ENCODE assay signal across 28 cellular contexts in the genomic region with DNA sequence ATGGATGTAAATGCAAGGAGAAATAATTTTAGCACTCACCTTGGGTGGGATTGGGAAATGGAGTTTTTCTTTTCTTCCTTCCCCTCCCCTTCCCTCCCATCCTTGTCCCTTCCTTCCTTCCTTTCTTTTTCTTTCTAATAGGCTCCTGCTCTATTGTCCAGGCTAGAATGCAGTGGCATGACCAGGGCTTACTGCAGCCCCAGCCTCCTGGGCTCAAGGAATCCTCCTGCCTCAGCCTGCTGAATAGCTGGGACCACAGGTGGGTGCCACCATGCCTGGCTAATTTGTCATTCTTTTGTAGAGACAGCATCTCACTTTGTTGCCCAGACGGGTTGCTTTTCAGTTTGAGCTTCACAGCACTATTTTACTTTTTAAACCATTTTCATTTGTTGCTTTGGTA.
"Had no signal": no experiment of that assay in that cellular context is flagged by ENCODE, and none has a peak within 500 bp of the region (broad histone marks: within the 10 kb centered on the region; RNA-seq: fewer than 3 reads in every experiment).

No MANE protein-coding gene starts in this region.

- H3K27ac Mint-ChIP-seq: natural killer cell; nephron; progenitor cell of endocrine pancreas; stimulated activated effector memory CD8-positive, alpha-beta T cell treated with anti-CD3 and anti-CD28 coated beads, Interleukin-12 subunit alpha, Interleukin-12 subunit beta, amount 100 ng/mL, for 72 hours; stimulated activated naive B cell treated with anti-CD40 and anti-IgM and Interleukin-4, amounts not matched to agents 10 μg/mL and 1 μg/mL and 100 μg/mL, for 72 hours; stimulated activated naive CD8-positive, alpha-beta T cell treated with anti-CD3 and anti-CD28 coated beads, Interleukin-15, Interleukin-2, amounts not matched to agents 100 ng/mL and 50 ng/mL, for 24 hours had no signal

- FAIRE-seq: small intestine, urothelium cell line had no signal

- H3K9me3 Mint-ChIP-seq: natural killer cell; nephron; stimulated activated effector memory CD8-positive, alpha-beta T cell treated with anti-CD3 and anti-CD28 coated beads, Interleukin-12 subunit alpha, Interleukin-12 subunit beta, amount 100 ng/mL, for 72 hours; stimulated activated naive B cell treated with anti-CD40 and anti-IgM and Interleukin-4, amounts not matched to agents 10 μg/mL and 1 μg/mL and 100 μg/mL, for 72 hours; stimulated activated naive CD8-positive, alpha-beta T cell treated with anti-CD3 and anti-CD28 coated beads, Interleukin-15, Interleukin-2, amounts not matched to agents 100 ng/mL and 50 ng/mL, for 24 hours had no signal

- H3K36me3 Mint-ChIP-seq: natural killer cell; stimulated activated effector memory CD8-positive, alpha-beta T cell treated with anti-CD3 and anti-CD28 coated beads, Interleukin-12 subunit alpha, Interleukin-12 subunit beta, amount 100 ng/mL, for 72 hours; stimulated activated naive B cell treated with anti-CD40 and anti-IgM and Interleukin-4, amounts not matched to agents 10 μg/mL and 1 μg/mL and 100 μg/mL, for 72 hours had no signal

- DNase-seq: natural killer cell; occipital lobe; ovary; posterior cingulate gyrus; psoas muscle; right cardiac atrium; right lobe of liver; sigmoid colon; small intestine; stimulated activated CD4-positive, alpha-beta T cell treated with anti-CD3 and anti-CD28 coated beads, Interleukin-15, amount 100 ng/mL, for 24 hours; stimulated activated CD4-positive, alpha-beta T cell treated with anti-CD3 and anti-CD28 coated beads, Interleukin-2, amount 100 ng/mL, for 24 hours; stimulated activated CD4-positive, alpha-beta T cell treated with anti-CD3 and anti-CD28 coated beads, Interleukin-2, amount 100 ng/mL, for 48 hours; stimulated activated CD4-positive, alpha-beta T cell treated with anti-CD3 and anti-CD28 coated beads, Interleukin-4, amount 100 ng/mL, for 24 hours; stimulated activated naive B cell treated with anti-CD40 and anti-IgM and Interleukin-4, amounts not matched to agents 10 μg/mL and 1 μg/mL and 100 μg/mL, for 72 hours; stimulated activated naive CD4-positive, alpha-beta T cell treated with Interleukin-2 at 50 U/mL for 16 hours; stomach; thyroid gland; trophoblast cell; upper lobe of left lung had no signal

- H3K27me3 Mint-ChIP-seq: progenitor cell of endocrine pancreas; stimulated activated naive CD8-positive, alpha-beta T cell treated with anti-CD3 and anti-CD28 coated beads, Interleukin-15, Interleukin-2, amounts not matched to agents 100 ng/mL and 50 ng/mL, for 24 hours had no signal

- H3K36me3 ChIP-seq: ovary, right lobe of liver, sigmoid colon, stomach, thoracic aorta, thyroid gland, tibial nerve, upper lobe of left lung, vagina had no signal

- H3K4me3 Mint-ChIP-seq: natural killer cell; nephron; stimulated activated effector memory CD8-positive, alpha-beta T cell treated with anti-CD3 and anti-CD28 coated beads, Interleukin-12 subunit alpha, Interleukin-12 subunit beta, amount 100 ng/mL, for 72 hours; stimulated activated naive B cell treated with anti-CD40 and anti-IgM and Interleukin-4, amounts not matched to agents 10 μg/mL and 1 μg/mL and 100 μg/mL, for 72 hours; stimulated activated naive CD8-positive, alpha-beta T cell treated with anti-CD3 and anti-CD28 coated beads, Interleukin-15, Interleukin-2, amounts not matched to agents 100 ng/mL and 50 ng/mL, for 24 hours had no signal

- H3K9me3 ChIP-seq: ovary, psoas muscle, right lobe of liver, sigmoid colon, stomach, thoracic aorta, thyroid gland, tibial nerve, upper lobe of left lung, vagina had no signal

- H3K4me1 ChIP-seq: parathyroid adenoma, psoas muscle, right lobe of liver, sigmoid colon, thyroid gland, tibial nerve, upper lobe of left lung, vagina had no signal

- H3K27me3 ChIP-seq: ovary, right lobe of liver, sigmoid colon, stomach, thyroid gland, tibial nerve, upper lobe of left lung, vagina had no signal

- ATAC-seq: natural killer cell; psoas muscle; right cardiac atrium; right lobe of liver; stimulated activated effector memory CD8-positive, alpha-beta T cell treated with anti-CD3 and anti-CD28 coated beads, Interleukin-12 subunit alpha, Interleukin-12 subunit beta, amount 100 ng/mL, for 72 hours; stimulated activated naive B cell treated with anti-CD40 and anti-IgM and Interleukin-4, amounts not matched to agents 10 μg/mL and 1 μg/mL and 100 μg/mL, for 72 hours had no signal

- H3K9ac ChIP-seq: parathyroid adenoma had no signal

- H2AFZ ChIP-seq: parathyroid adenoma had no signal

- H3K27ac ChIP-seq: ovary, parathyroid adenoma, psoas muscle, right lobe of liver, sigmoid colon, stomach, thoracic aorta, thyroid gland, tibial nerve, upper lobe of left lung, vagina had no signal

- H3K4me1 Mint-ChIP-seq: natural killer cell; nephron; stimulated activated effector memory CD8-positive, alpha-beta T cell treated with anti-CD3 and anti-CD28 coated beads, Interleukin-12 subunit alpha, Interleukin-12 subunit beta, amount 100 ng/mL, for 72 hours had no signal

- H3K4me3 ChIP-seq: ovary, psoas muscle, right lobe of liver, sigmoid colon, stomach, thoracic aorta, thyroid gland, tibial nerve, upper lobe of left lung, vagina had no signal

- H3K79me2 ChIP-seq: parathyroid adenoma had no signal
